Comparison of ENCODE assay signal across 18 cellular contexts in the genomic region with DNA sequence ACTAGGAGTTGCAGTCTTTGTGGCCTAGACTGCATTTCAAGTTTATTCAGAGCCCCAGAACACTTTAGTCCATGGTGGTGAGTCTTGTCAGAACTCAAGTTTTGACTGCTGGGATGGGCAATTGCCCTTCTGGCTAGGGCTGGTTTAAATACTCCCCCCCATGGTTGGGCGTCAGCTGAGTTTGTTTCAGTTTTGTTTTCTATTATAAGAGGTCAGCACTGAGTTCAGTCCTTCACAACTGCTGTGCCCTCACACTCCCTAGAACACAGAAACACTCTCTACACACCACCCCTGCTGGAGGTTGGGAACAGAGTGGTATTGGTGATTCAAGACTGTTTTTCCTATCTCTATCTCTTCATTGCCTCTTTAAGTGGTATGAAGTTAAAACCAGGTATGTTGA.
A peak's percentile ranks its signal among the peaks of the same experiment; 100 is the strongest.
DNase-seq lines count a peak whose midpoint lies in the region; ATAC-seq and TF ChIP-seq lines count a peak whose summit lies in the region.
"Had no signal": no experiment of that assay in that cellular context is flagged by ENCODE, and none has a peak within 500 bp of the region (broad histone marks: within the 10 kb centered on the region; RNA-seq: fewer than 3 reads in every experiment).

No MANE protein-coding gene starts in this region.

- H2AK5ac ChIP-seq in H9 (ENCODE audit: insufficient read length, low read length) = no peak overlapping the region

- H3K79me1 ChIP-seq in H9 (ENCODE audit: insufficient read depth, low read depth, low read length, poor library complexity, severe bottlenecking) = no peaks in the 10 kb centered on the region

- H3T11ph ChIP-seq in H9 (ENCODE audit: low read length) = no peak overlapping the region

- H3K27me3 Mint-ChIP-seq in Caco-2 (ENCODE audit: insufficient read depth, unreplicated experiment) = no peaks in the 10 kb centered on the region
- H3K27me3 Mint-ChIP-seq in H9 (ENCODE audit: low read depth) = no peaks in the 10 kb centered on the region
- H3K27me3 Mint-ChIP-seq: activated CD4-positive, alpha-beta T cell treated with anti-CD3 and anti-CD28 coated beads, Interleukin-2, amount 10 ng/mL, durations not matched to agents 7 days and 5 days; activated naive CD8-positive, alpha-beta T cell had no signal

- no peak overlapping the region for H2BK120ac ChIP-seq in H9 (ENCODE audit: low read depth, low read length, poor library complexity, severe bottlenecking)

- H3K9me3 Mint-ChIP-seq in Caco-2 (ENCODE audit: unreplicated experiment) = no peaks in the 10 kb centered on the region
- no peaks in the 10 kb centered on the region; a peak in 1 of 5 replicates for H3K9me3 Mint-ChIP-seq in H9
- H3K9me3 Mint-ChIP-seq: activated CD4-positive, alpha-beta T cell treated with anti-CD3 and anti-CD28 coated beads, Interleukin-2, amount 10 ng/mL, durations not matched to agents 7 days and 5 days; CD8-positive, alpha-beta T cell; nephron progenitor cell had no signal

- no peaks in the 10 kb centered on the region for H3K36me3 ChIP-seq in Caco-2 (ENCODE audit: control insufficient read depth, insufficient read depth, low read length)
- H3K36me3 ChIP-seq: vagina had no signal

- H3K4me2 ChIP-seq in H9 (ENCODE audit: insufficient read depth, insufficient read length, low read length) = no peak overlapping the region

- H4K8ac ChIP-seq in H9 (replicated peaks; ENCODE audit: insufficient read length, low read depth, low read length) = no peak overlapping the region

- H2AFZ ChIP-seq in H9 (ENCODE audit: low read length) = no peak overlapping the region

- H3K9me3 ChIP-seq in Caco-2 = no peaks in the 10 kb centered on the region
- no peaks in the 10 kb centered on the region for H3K9me3 ChIP-seq in H9 (ENCODE audit: control insufficient read depth, low read depth, low read length)
- H3K9me3 ChIP-seq: vagina had no signal

- intact Hi-C loops in Caco-2 (cut with micrococcal nuclease; ENCODE audit: unreplicated experiment) = no loop called here

- H3K27ac Mint-ChIP-seq in Caco-2 (ENCODE audit: unreplicated experiment) = no peak overlapping the region
- H3K27ac Mint-ChIP-seq in H9 = no peak overlapping the region
- H3K27ac Mint-ChIP-seq: activated CD4-positive, alpha-beta T cell treated with anti-CD3 and anti-CD28 coated beads, Interleukin-2, amount 10 ng/mL, durations not matched to agents 7 days and 5 days; activated naive CD8-positive, alpha-beta T cell; CD8-positive, alpha-beta T cell; nephron progenitor cell had no signal

- POLR2A ChIA-PET in Caco-2 (lab: Charles Lee) = no interaction called here

- no peak overlapping the region for H4K91ac ChIP-seq in H9 (ENCODE audit: insufficient read length, low read depth, low read length)

- no peaks in the 10 kb centered on the region for H3K4me1 ChIP-seq in Caco-2
- H3K4me1 ChIP-seq in H9 (ENCODE audit: insufficient read depth, low read length) = no peaks in the 10 kb centered on the region
- H3K4me1 ChIP-seq: vagina had no signal

- ATAC-seq in GM18520 (IDR thresholded peaks at IDR 0.05; ENCODE audit: unreplicated experiment) (peak; percentile 80), GM21367 (IDR thresholded peaks at IDR 0.05; ENCODE audit: unreplicated experiment) (peak; percentile 67), HG02763 (IDR thresholded peaks at IDR 0.05; ENCODE audit: unreplicated experiment) (peak; percentile 68), HG03442 (IDR thresholded peaks at IDR 0.05; ENCODE audit: unreplicated experiment) (peak; percentile 58)
- ATAC-seq: CD8-positive, alpha-beta T cell had no signal

- H3K79me2 ChIP-seq in H9 (ENCODE audit: insufficient read depth, low read length) = no peaks in the 10 kb centered on the region

- H3K4me3 ChIP-seq in Caco-2 (ENCODE audit: low read depth, low read length) = no peak overlapping the region
- H3K4me3 ChIP-seq: vagina had no signal

- H3K4me3 Mint-ChIP-seq in Caco-2 (ENCODE audit: unreplicated experiment) (no peak overlapping the region), H9 (no peak overlapping the region)
- H3K4me3 Mint-ChIP-seq: activated CD4-positive, alpha-beta T cell treated with anti-CD3 and anti-CD28 coated beads, Interleukin-2, amount 10 ng/mL, durations not matched to agents 7 days and 5 days; activated naive CD8-positive, alpha-beta T cell; CD8-positive, alpha-beta T cell; nephron progenitor cell had no signal

- no peak overlapping the region for H3K18ac ChIP-seq in H9 (ENCODE audit: insufficient read length, low read depth, low read length)

- H3K9ac ChIP-seq in H9 (ENCODE audit: extremely low read depth, insufficient read length, low read length) = no peak overlapping the region

- no peak for DNase-seq in hippocampal formation (lab: John Stamatoyannopoulos, UW)
- no peak for DNase-seq in stimulated activated CD4-positive, alpha-beta T cell treated with anti-CD3 and anti-CD28 coated beads, Interleukin-12 subunit alpha, Interleukin-12 subunit beta, amount 100 ng/mL, for 4 hours
- DNase-seq in Caco-2 = no peak
- no peak for DNase-seq in H9
- DNase-seq: activated CD4-positive, alpha-beta T cell treated with anti-CD3 and anti-CD28 coated beads, Interleukin-2, amount 10 ng/mL, durations not matched to agents 7 days and 5 days; CD8-positive, alpha-beta T cell; dermis blood vessel endothelial cell; erythroblast; glutamatergic neuron; mesenchymal stem cell; NCI-H1436 treated with DMSO at 0.1 percent for 48 hours; nephron progenitor cell had no signal

- no peak overlapping the region for H4K5ac ChIP-seq in H9 (ENCODE audit: insufficient read length, low read depth, low read length)

- no peak overlapping the region for H3K4ac ChIP-seq in H9 (ENCODE audit: low read depth, low read length)

- H2BK12ac ChIP-seq in H9 (ENCODE audit: insufficient read length, low read depth, low read length) = no peak overlapping the region

- BruUV-seq in Caco-2 (replicated peaks; lab: Mats Ljungman, UMichigan) = no TSS peak

- no peak overlapping the region for H2BK5ac ChIP-seq in H9 (ENCODE audit: insufficient read length, low read length)

- H3K4me1 Mint-ChIP-seq in Caco-2 (ENCODE audit: low read depth, unreplicated experiment) (no peaks in the 10 kb centered on the region), H9 (no peaks in the 10 kb centered on the region)
- H3K4me1 Mint-ChIP-seq: activated CD4-positive, alpha-beta T cell treated with anti-CD3 and anti-CD28 coated beads, Interleukin-2, amount 10 ng/mL, durations not matched to agents 7 days and 5 days; nephron progenitor cell had no signal

- H3K23ac ChIP-seq in H9 (ENCODE audit: insufficient read length, low read depth, low read length) = no peak overlapping the region

- H3K14ac ChIP-seq in H9 (ENCODE audit: insufficient read depth, low read length) = no peak overlapping the region

- CTCF ChIA-PET in Caco-2 (lab: Charles Lee) = no interaction called here

- no peak overlapping the region for H2BK15ac ChIP-seq in H9 (ENCODE audit: low read depth, low read length)

- H4K20me1 ChIP-seq in H9 (ENCODE audit: control insufficient read depth, insufficient read depth, insufficient read length) = no peaks in the 10 kb centered on the region

- H3K56ac ChIP-seq in H9 (ENCODE audit: insufficient read length, low read depth, low read length) = no peak overlapping the region

- H3K27me3 ChIP-seq in Caco-2 (replicated peaks; ENCODE audit: control insufficient read depth, insufficient read depth, low read length) (no peaks in the 10 kb centered on the region), H9 (ENCODE audit: insufficient read depth, low read length) (no peaks in the 10 kb centered on the region)
- H3K27me3 ChIP-seq: vagina had no signal

- TF ChIP-seq CTCF in Caco-2 (IDR thresholded peaks at IDR 0.05; ENCODE audit: insufficient read depth in 1 of 2, low read depth in 1 of 2, low read length in 1 of 2, severe bottlenecking in 1 of 2, unreplicated experiment in 1 of 2) = no peak
- no peak for TF ChIP-seq CTCF in H9 (conservative IDR thresholded peaks at IDR 0.05)

- H2BK20ac ChIP-seq in H9 (ENCODE audit: low read depth, low read length, poor library complexity, severe bottlenecking) = no peak overlapping the region

- H3K27ac ChIP-seq in H9 (ENCODE audit: insufficient read length, low read depth, low read length) = no peak overlapping the region
- H3K27ac ChIP-seq: vagina had no signal

- no CpG with 5 or more reads among the region's 1 CpG for WGBS in H9 (ENCODE audit: extremely low coverage, insufficient read length, low lambda C conversion rate)

- H3K23me2 ChIP-seq in H9 (ENCODE audit: insufficient read length, low read depth, low read length, poor library complexity, severe bottlenecking) = no peaks in the 10 kb centered on the region

- H3K36me3 Mint-ChIP-seq in Caco-2 (ENCODE audit: insufficient read depth, unreplicated experiment) = no peaks in the 10 kb centered on the region
- H3K36me3 Mint-ChIP-seq in H9 (ENCODE audit: insufficient read depth in 1 of 3, low read depth in 3 of 3) = no peaks in the 10 kb centered on the region; a peak in 2 of 7 replicates
- H3K36me3 Mint-ChIP-seq: activated naive CD8-positive, alpha-beta T cell; CD8-positive, alpha-beta T cell had no signal
